26 cellular contexts compared by ENCODE assay signal in the genomic region with DNA sequence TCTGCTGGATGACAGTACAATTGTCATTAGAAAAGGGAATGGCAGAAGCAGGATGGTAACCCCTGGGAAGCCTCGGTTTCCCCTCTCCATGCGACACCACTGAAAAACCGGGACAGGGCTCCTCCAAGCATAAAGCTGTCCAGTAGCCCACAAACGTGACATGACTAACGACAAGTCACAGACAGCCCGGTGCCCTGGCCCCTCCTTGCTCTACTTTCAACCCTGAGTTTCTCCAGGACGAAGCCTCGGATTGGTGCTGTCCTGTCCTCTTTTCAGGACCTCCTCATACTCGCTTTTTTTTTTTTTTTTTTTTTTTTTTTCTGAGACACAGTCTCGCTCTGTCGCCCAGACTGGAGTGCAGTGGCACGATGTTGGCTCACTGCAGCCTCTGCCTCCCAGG. TPM values are rescaled to one million over a fixed set of nuclear protein-coding genes. Genes with fewer than 3 reads are reported as not detected.
DNase-seq lines count a peak whose midpoint lies in the region; ATAC-seq, FAIRE-seq and TF ChIP-seq lines count a peak whose summit lies in the region.
"Had no signal": no experiment of that assay in that cellular context is flagged by ENCODE, and none has a peak within 500 bp of the region (broad histone marks: within the 10 kb centered on the region; RNA-seq: fewer than 3 reads in every experiment).

No MANE protein-coding gene starts in this region.

- ATAC-seq in right lobe of liver (no peak), GM19455 (IDR thresholded peaks at IDR 0.05; ENCODE audit: unreplicated experiment) (no peak)
- ATAC-seq: stimulated activated memory B cell treated with anti-CD40 and anti-IgM and Interleukin-4, amounts not matched to agents 10 μg/mL and 1 μg/mL and 100 μg/mL, for 72 hours had no signal

- TF ChIP-seq EP300 in ovary (IDR thresholded peaks at IDR 0.05) = no peak

- H3K4me3 ChIP-seq in right lobe of liver (no peak overlapping the region), skeletal muscle satellite cell (ENCODE audit: low read length) (no peak overlapping the region), ovary (no peak overlapping the region), dorsolateral prefrontal cortex (no peak overlapping the region)
- H3K4me3 ChIP-seq: neural progenitor cell, spleen, testis had no signal

- H3K36me3 Mint-ChIP-seq in chondrocyte (ENCODE audit: low read depth) = peaks cover 15% of the 10 kb centered on the region

- TF ChIP-seq POLR2A in right lobe of liver (IDR thresholded peaks at IDR 0.05) = no peak
- TF ChIP-seq POLR2A in ovary (IDR thresholded peaks at IDR 0.05) = no peak

- H3K9ac ChIP-seq in skeletal muscle satellite cell (ENCODE audit: low read depth, low read length) = peak overlapping the region; percentile 1
- H3K9ac ChIP-seq: SK-N-SH had no signal

- DNase-seq in RCC 7860 (ENCODE audit: low spot score) (peak; percentile 77), chondrocyte (ENCODE audit: low spot score) (no peak), right lobe of liver (no peak), NCI-H2081 treated with DMSO at 0.1 percent for 48 hours (lab: John Stamatoyannopoulos, UW) (no peak), ovary (no peak), dorsolateral prefrontal cortex (no peak)
- DNase-seq: activated CD4-positive, alpha-beta T cell treated with anti-CD3 and anti-CD28 coated beads for 4 hours; activated naive CD4-positive, alpha-beta T cell treated with Interleukin-2 at 50 U/mL for 16 hours; activated T-cell treated with anti-CD3 and anti-CD28 coated beads, Interleukin-2, amount 50 U/mL, for 24 hours; central memory CD4-positive, alpha-beta T cell; DMS79 treated with DMSO at 0.1 percent for 48 hours; H9; hippocampal formation; immature natural killer cell; Kasumi-1; NCI-H1694; NCI-H526; SK-N-SH; spleen; stimulated activated CD4-positive, alpha-beta T cell treated with anti-CD3 and anti-CD28 coated beads, Interleukin-4, amount 100 ng/mL, for 1 hour had no signal

- FAIRE-seq in RCC 7860 (lab: Jason Lieb, UNC) = peak; percentile 84

- peaks cover 36% of the 10 kb centered on the region for H3K4me1 Mint-ChIP-seq in chondrocyte (ENCODE audit: low read depth)
- H3K4me1 Mint-ChIP-seq: H9, neural progenitor cell had no signal

- H3K27ac ChIP-seq in right lobe of liver = peak overlapping the region; percentile 77 to 99 (median 92)
- H3K27ac ChIP-seq in ovary = peak overlapping the region in 1 of 2 donors; percentile 25
- no peak overlapping the region for H3K27ac ChIP-seq in dorsolateral prefrontal cortex
- H3K27ac ChIP-seq: C4-2B, neural progenitor cell, testis had no signal

- H3K27ac Mint-ChIP-seq in chondrocyte (ENCODE audit: unreplicated experiment) = peak overlapping the region; percentile 8
- H3K27ac Mint-ChIP-seq: activated T-cell treated with anti-CD3 and anti-CD28 coated beads, Interleukin-2, amount 50 U/mL, for 24 hours; neural progenitor cell; stimulated activated memory B cell treated with anti-CD40 and anti-IgM and Interleukin-4, amounts not matched to agents 10 μg/mL and 1 μg/mL and 100 μg/mL, for 72 hours had no signal

- intact Hi-C loops in right lobe of liver (cut with DNase I) (no loop called here), ovary (cut with DNase I) (no loop called here), dorsolateral prefrontal cortex (cut with DNase I) (no loop called here)

- H3K4me2 ChIP-seq in skeletal muscle satellite cell (ENCODE audit: low read length) = no peak overlapping the region
- H3K4me2 ChIP-seq: neural progenitor cell, SK-N-SH had no signal

- H3K27me3 Mint-ChIP-seq in chondrocyte (ENCODE audit: low read depth) = no peaks in the 10 kb centered on the region
- H3K27me3 Mint-ChIP-seq: activated T-cell treated with anti-CD3 and anti-CD28 coated beads, Interleukin-2, amount 50 U/mL, for 24 hours; stimulated activated memory B cell treated with anti-CD40 and anti-IgM and Interleukin-4, amounts not matched to agents 10 μg/mL and 1 μg/mL and 100 μg/mL, for 72 hours had no signal

- H3K4me3 Mint-ChIP-seq in chondrocyte (ENCODE audit: unreplicated experiment) = no peak overlapping the region
- H3K4me3 Mint-ChIP-seq: activated T-cell treated with anti-CD3 and anti-CD28 coated beads, Interleukin-2, amount 50 U/mL, for 24 hours; H9; neural progenitor cell; stimulated activated memory B cell treated with anti-CD40 and anti-IgM and Interleukin-4, amounts not matched to agents 10 μg/mL and 1 μg/mL and 100 μg/mL, for 72 hours had no signal

- H3K9me3 ChIP-seq in right lobe of liver = no peaks in the 10 kb centered on the region
- H3K9me3 ChIP-seq in skeletal muscle satellite cell (replicated peaks; ENCODE audit: low read length) = no peaks in the 10 kb centered on the region
- H3K9me3 ChIP-seq in ovary = no peaks in the 10 kb centered on the region
- H3K9me3 ChIP-seq: SK-N-SH, spleen, testis had no signal

- H3K27me3 ChIP-seq in right lobe of liver (no peaks in the 10 kb centered on the region), skeletal muscle satellite cell (ENCODE audit: control insufficient read depth, insufficient read depth, low read length) (no peaks in the 10 kb centered on the region), ovary (no peaks in the 10 kb centered on the region), dorsolateral prefrontal cortex (no peaks in the 10 kb centered on the region)
- H3K27me3 ChIP-seq: neural progenitor cell, spleen, testis had no signal

- WGBS in right lobe of liver (ENCODE audit: insufficient coverage, low coverage, low lambda C conversion rate, missing lambda C conversion rate) = 56% methylated on average over 4 of the region's 12 CpGs
- WGBS in ovary, 3 donors = 82 to 83% (median 83%) methylated on average over 12 of the region's 12 CpGs

- no peak for TF ChIP-seq CTCF in chondrocyte (IDR thresholded peaks at IDR 0.05)
- TF ChIP-seq CTCF in right lobe of liver (IDR thresholded peaks at IDR 0.05) = no peak
- no peak for TF ChIP-seq CTCF in ovary (IDR thresholded peaks at IDR 0.05)
- TF ChIP-seq CTCF in dorsolateral prefrontal cortex (IDR thresholded peaks at IDR 0.05 in 54 of 56, conservative IDR thresholded peaks at IDR 0.05 in 2 of 56; ENCODE audit: low read depth in 1 of 56, partially characterized antibody in 56 of 56) = no peak

- H3K4me1 ChIP-seq in right lobe of liver (peaks cover 0 to 78% (median 39%) of the 10 kb centered on the region in 4 donors), skeletal muscle satellite cell (ENCODE audit: control insufficient read depth, insufficient read depth, low read length) (peaks cover 71% of the 10 kb centered on the region), ovary (ENCODE audit: insufficient read depth) (peaks cover 11% of the 10 kb centered on the region)
- H3K4me1 ChIP-seq: neural progenitor cell had no signal

- H3K36me3 ChIP-seq in right lobe of liver = peaks cover 0 to 36% (median 13%) of the 10 kb centered on the region in 4 donors
- H3K36me3 ChIP-seq in skeletal muscle satellite cell (ENCODE audit: insufficient read depth, low read length) = peaks cover 56% of the 10 kb centered on the region
- H3K36me3 ChIP-seq in ovary = no peaks in the 10 kb centered on the region
- H3K36me3 ChIP-seq: neural progenitor cell had no signal

- no peaks in the 10 kb centered on the region for H3K9me3 Mint-ChIP-seq in chondrocyte (ENCODE audit: low read depth)
- H3K9me3 Mint-ChIP-seq: activated T-cell treated with anti-CD3 and anti-CD28 coated beads, Interleukin-2, amount 50 U/mL, for 24 hours; H9; immature natural killer cell; neural progenitor cell; stimulated activated memory B cell treated with anti-CD40 and anti-IgM and Interleukin-4, amounts not matched to agents 10 μg/mL and 1 μg/mL and 100 μg/mL, for 72 hours had no signal

RNA-seq across cellular contexts. Expression of a gene that starts 16.3 kb away (rescaled TPM):
- total RNA-seq in chondrocyte (31.5 to 41.5 TPM (median 38.7 TPM) in 3 replicates), right lobe of liver (100 to 1,000 TPM in 1 of 6 experiments, 10 to 100 TPM in 5; 47.3 to 118 (median 54.5) TPM), ovary (10 to 100 TPM; 26.9 to 69.5 (median 44.3) TPM), dorsolateral prefrontal cortex (10 to 100 TPM; 24.5 to 54.3 (median 38.1) TPM)
- total RNA-seq in skeletal muscle satellite cell (2012; rRNA removed) = 53.7 and 63.6 TPM in 2 replicates
- polyA plus RNA-seq in ovary = 10 to 100 TPM; 14.4 to 29.3 TPM

RNA-seq across cellular contexts. Expression of a gene that starts 37.2 kb away (rescaled TPM):
- total RNA-seq in chondrocyte (124 to 130 TPM (median 124 TPM) in 3 replicates), right lobe of liver (10 to 100 TPM; 58.2 to 98.7 (median 72.2) TPM), ovary (10 to 100 TPM; 28.6 to 76.1 (median 59.4) TPM), dorsolateral prefrontal cortex (10 to 100 TPM; 18.4 to 49.7 (median 30.3) TPM)
- total RNA-seq in skeletal muscle satellite cell (2012; rRNA removed) = 158 and 184 TPM in 2 replicates
- polyA plus RNA-seq in ovary = 10 to 100 TPM; 44.5 to 85.4 TPM

Comparison
In these comparisons a context has a peak if more than half of its experiments do, and no peak if none do; other contexts are left out.
1. H3K27ac ChIP-seq: peak in right lobe of liver (3 of 3); none in dorsolateral prefrontal cortex (0 of 59).